ENCODE assay signal across 1 cellular context in genomic region chr6:44257007-44257752, GRCh38.
A peak's percentile ranks its signal among the peaks of the same experiment; 100 is the strongest.
TF ChIP-seq lines count a peak whose summit lies in the region.

Gene SLC35B2, minus strand, starts transcription at chr6:44257528. Its CDS starts 118 bp downstream, at chr6:44257410.

TF ChIP-seq in HepG2, 621 proteins besides CTCF, POLR2A, EP300 and RAD21 (continued from another document and continues in another):
- no peak for TF ChIP-seq ZNF773 (CRISPR knock-in tag; IDR thresholded peaks at IDR 0.05; ENCODE audit: borderline replicate concordance)
- TF ChIP-seq ZNF607 (CRISPR knock-in tag; IDR thresholded peaks at IDR 0.05; ENCODE audit: borderline replicate concordance), result 0 out of 2 replicates have a peak, but pooled peaks have one; percentile 23
- TF ChIP-seq ZNF263 (CRISPR knock-in tag; IDR thresholded peaks at IDR 0.05), result peak; percentile 79
- no peak; the same call in 1 of the 2 replicates for TF ChIP-seq MYPOP (CRISPR knock-in tag; IDR thresholded peaks at IDR 0.05)
- TF ChIP-seq NR2F1 (CRISPR knock-in tag; IDR thresholded peaks at IDR 0.05), result peak in 1 of 2 experiments; percentile 32; a peak in 1 of 4 replicates
- 0 out of 2 replicates have a peak, but pooled peaks have one; percentile 17 for TF ChIP-seq ZNF362 (CRISPR knock-in tag; IDR thresholded peaks at IDR 0.05; ENCODE audit: borderline replicate concordance)
- peak; percentile 95 for TF ChIP-seq TOPORS (CRISPR knock-in tag; IDR thresholded peaks at IDR 0.05)
- no peak for TF ChIP-seq ZNF652 (CRISPR knock-in tag; IDR thresholded peaks at IDR 0.05; ENCODE audit: borderline replicate concordance, low read depth)
- TF ChIP-seq PHF5A (CRISPR knock-in tag; IDR thresholded peaks at IDR 0.05; ENCODE audit: low read depth, unreplicated experiment), result no peak
- no peak for TF ChIP-seq SNAPC4 (CRISPR knock-in tag; IDR thresholded peaks at IDR 0.05)
- peak; percentile 88; the same call in 1 of the 2 replicates for TF ChIP-seq GABPB1 (CRISPR knock-in tag; IDR thresholded peaks at IDR 0.05)
- TF ChIP-seq KLF6 (CRISPR knock-in tag; IDR thresholded peaks at IDR 0.05), result 0 out of 2 replicates have a peak, but pooled peaks have one; percentile 78
- peak; percentile 70; the same call in 1 of the 2 replicates for TF ChIP-seq ZNF766 (CRISPR knock-in tag; IDR thresholded peaks at IDR 0.05; ENCODE audit: borderline replicate concordance)
- no peak for TF ChIP-seq DDIT3 (CRISPR knock-in tag; IDR thresholded peaks at IDR 0.05)
- TF ChIP-seq TARDBP (CRISPR knock-in tag; IDR thresholded peaks at IDR 0.05), result peak; percentile 84
- TF ChIP-seq POLR2G (IDR thresholded peaks at IDR 0.05; ENCODE audit: low read depth, low read length), result peak; percentile 93
- peak; percentile 79 for TF ChIP-seq ZNF616 (CRISPR knock-in tag; IDR thresholded peaks at IDR 0.05; ENCODE audit: low read depth)
- TF ChIP-seq CENPX (CRISPR knock-in tag; IDR thresholded peaks at IDR 0.05), result no peak
- peak; percentile 98 for TF ChIP-seq ARNTL (CRISPR knock-in tag; IDR thresholded peaks at IDR 0.05)
- TF ChIP-seq ZNF597 (CRISPR knock-in tag; IDR thresholded peaks at IDR 0.05), result no peak
- TF ChIP-seq ZNF570 (CRISPR knock-in tag; IDR thresholded peaks at IDR 0.05; ENCODE audit: borderline replicate concordance), result 0 out of 2 replicates have a peak, but pooled peaks have one; percentile 29
- peak; percentile 62; the same call in 1 of the 2 replicates for TF ChIP-seq SKIL (CRISPR knock-in tag; IDR thresholded peaks at IDR 0.05; ENCODE audit: borderline replicate concordance)
- peak; percentile 71; the same call in 1 of the 2 replicates for TF ChIP-seq SMAD3 (CRISPR knock-in tag; IDR thresholded peaks at IDR 0.05)
- TF ChIP-seq TFDP2 (CRISPR knock-in tag; IDR thresholded peaks at IDR 0.05), result peak; percentile 79
- no peak for TF ChIP-seq TP53 (CRISPR knock-in tag; conservative IDR thresholded peaks at IDR 0.05)
- no peak for TF ChIP-seq NBN (conservative IDR thresholded peaks at IDR 0.05)
- TF ChIP-seq ELF4 (CRISPR knock-in tag; IDR thresholded peaks at IDR 0.05; ENCODE audit: borderline replicate concordance), result no peak
- peak; percentile 54; the same call in 1 of the 2 replicates for TF ChIP-seq ZSCAN9 (CRISPR knock-in tag; IDR thresholded peaks at IDR 0.05; ENCODE audit: borderline replicate concordance)
- peak; percentile 58; the same call in 1 of the 2 replicates for TF ChIP-seq ZNF33A (CRISPR knock-in tag; IDR thresholded peaks at IDR 0.05; ENCODE audit: borderline replicate concordance)
- peak; percentile 90 for TF ChIP-seq XRCC5 (optimal IDR thresholded peaks at IDR 0.05; ENCODE audit: low read length)
- peak; percentile 85; the same call in 1 of the 2 replicates for TF ChIP-seq ZNF841 (CRISPR knock-in tag; IDR thresholded peaks at IDR 0.05; ENCODE audit: borderline replicate concordance)
- peak; percentile 97 for TF ChIP-seq ZNF414 (CRISPR knock-in tag; IDR thresholded peaks at IDR 0.05)
- 0 out of 2 replicates have a peak, but pooled peaks have one; percentile 5 for TF ChIP-seq NFE2L2 (IDR thresholded peaks at IDR 0.05; ENCODE audit: low read length)
- TF ChIP-seq SOX6 (IDR thresholded peaks at IDR 0.05), result no peak
- peak; percentile 77; the same call in 1 of the 2 replicates for TF ChIP-seq SOX6 (CRISPR knock-in tag; IDR thresholded peaks at IDR 0.05)
- TF ChIP-seq YEATS2 (CRISPR knock-in tag; IDR thresholded peaks at IDR 0.05; ENCODE audit: borderline replicate concordance), result peak; percentile 83; the same call in 1 of the 2 replicates
- TF ChIP-seq TBX3 (IDR thresholded peaks at IDR 0.05; ENCODE audit: borderline replicate concordance), result no peak
- TF ChIP-seq RFX5 (IDR thresholded peaks at IDR 0.05; ENCODE audit: low read depth, low read length), result no peak
- 0 out of 2 replicates have a peak, but pooled peaks have one; percentile 42 for TF ChIP-seq ZSCAN20 (CRISPR knock-in tag; IDR thresholded peaks at IDR 0.05; ENCODE audit: borderline replicate concordance)
- peak; percentile 82 for TF ChIP-seq HOXD1 (CRISPR knock-in tag; IDR thresholded peaks at IDR 0.05)
- no peak for TF ChIP-seq ZFAT (CRISPR knock-in tag; conservative IDR thresholded peaks at IDR 0.05)
- 0 out of 2 replicates have a peak, but pooled peaks have one; percentile 60 for TF ChIP-seq NKX3-1 (CRISPR knock-in tag; IDR thresholded peaks at IDR 0.05)
- peak; percentile 85 for TF ChIP-seq ZFY (CRISPR knock-in tag; IDR thresholded peaks at IDR 0.05)
- TF ChIP-seq ZNF563 (CRISPR knock-in tag; IDR thresholded peaks at IDR 0.05), result peak; percentile 89; the same call in 1 of the 2 replicates
- TF ChIP-seq SRF (IDR thresholded peaks at IDR 0.05; ENCODE audit: low read depth, low read length), result no peak
- peak; percentile 80; the same call in 1 of the 2 replicates for TF ChIP-seq CBX5 (CRISPR knock-in tag; IDR thresholded peaks at IDR 0.05; ENCODE audit: borderline replicate concordance)
- TF ChIP-seq HNF1B (CRISPR knock-in tag; IDR thresholded peaks at IDR 0.05), result peak; percentile 88; the same call in 1 of the 2 replicates
- TF ChIP-seq MYC (CRISPR knock-in tag; IDR thresholded peaks at IDR 0.05; ENCODE audit: borderline replicate concordance), result peak; percentile 96
- no peak for TF ChIP-seq MAFF (IDR thresholded peaks at IDR 0.05; ENCODE audit: low read depth, low read length)
- no peak for TF ChIP-seq TRIM22 (IDR thresholded peaks at IDR 0.05)
- no peak; the same call in 1 of the 2 replicates for TF ChIP-seq JUND (CRISPR knock-in tag; IDR thresholded peaks at IDR 0.05)
- no peak for TF ChIP-seq ADNP (CRISPR knock-in tag; IDR thresholded peaks at IDR 0.05)
- no peak for TF ChIP-seq CEBPB (IDR thresholded peaks at IDR 0.05; ENCODE audit: borderline replicate concordance, low read depth, low read length)
- TF ChIP-seq THYN1 (CRISPR knock-in tag; IDR thresholded peaks at IDR 0.05; ENCODE audit: borderline replicate concordance, low read depth), result 0 out of 2 replicates have a peak, but pooled peaks have one; percentile 43
